29 cellular contexts compared by ENCODE assay signal in the genomic region with DNA sequence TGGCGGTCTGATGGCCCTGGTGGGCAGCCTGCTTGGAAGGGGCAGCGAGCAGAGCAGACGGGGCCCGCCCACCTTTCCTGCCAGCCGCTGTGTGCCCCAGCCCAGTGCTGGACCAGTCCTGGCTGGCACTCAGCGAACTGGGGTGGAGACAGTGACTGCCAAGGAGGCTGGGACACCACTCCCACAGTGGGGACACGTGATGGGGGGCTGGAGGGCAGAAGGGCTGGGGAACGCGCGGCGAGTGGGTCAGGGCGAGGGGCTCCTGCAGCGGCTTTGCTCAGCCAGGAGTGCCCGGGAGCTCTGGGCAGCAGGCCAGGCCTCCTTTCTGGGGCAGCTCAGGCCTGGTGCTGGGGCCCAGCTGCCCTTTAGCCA. TPM values are rescaled to one million over a fixed set of nuclear protein-coding genes. Genes with fewer than 3 reads are reported as not detected.
DNase-seq lines count a peak whose midpoint lies in the region; ATAC-seq and TF ChIP-seq lines count a peak whose summit lies in the region.
"Had no signal": no experiment of that assay in that cellular context is flagged by ENCODE, and none has a peak within 500 bp of the region (broad histone marks: within the 10 kb centered on the region; RNA-seq: fewer than 3 reads in every experiment).

No MANE protein-coding gene starts in this region.

- H3K36me3 ChIP-seq in ascending aorta, result no peaks in the 10 kb centered on the region
- H3K36me3 ChIP-seq: adrenal gland had no signal

- in situ Hi-C loops in G401 (cut with HindIII; ENCODE audit: low sequenced_read_pairs), result no loop called here

- peaks cover 13% of the 10 kb centered on the region for H3K9me3 Mint-ChIP-seq in glutamatergic neuron (ENCODE audit: unreplicated experiment)
- H3K9me3 Mint-ChIP-seq: activated naive CD4-positive, alpha-beta T cell treated with anti-CD3 and anti-CD28 coated beads for 36 hours; activated T-helper 1 cell treated with anti-CD3 and anti-CD28 coated beads, Interleukin-12 subunit alpha, Interleukin-12 subunit beta, Interleukin-2, Interleukin-4 antibody, amounts not matched to agents 30 ng/mL and 10 ng/mL and 1 ng/mL, durations not matched to agents 14 hours and 24 hours and 36 hours; CD4-positive, CD25-positive, alpha-beta regulatory T cell; effector memory CD8-positive, alpha-beta T cell had no signal

- H3K27me3 Mint-ChIP-seq in glutamatergic neuron (ENCODE audit: unreplicated experiment), result peaks cover 14% of the 10 kb centered on the region
- H3K27me3 Mint-ChIP-seq: CD4-positive, CD25-positive, alpha-beta regulatory T cell; progenitor cell of endocrine pancreas had no signal

- no peak overlapping the region for H3K27ac Mint-ChIP-seq in glutamatergic neuron (ENCODE audit: unreplicated experiment)
- H3K27ac Mint-ChIP-seq: activated naive CD4-positive, alpha-beta T cell treated with anti-CD3 and anti-CD28 coated beads for 36 hours; activated T-helper 1 cell treated with anti-CD3 and anti-CD28 coated beads, Interleukin-12 subunit alpha, Interleukin-12 subunit beta, Interleukin-2, Interleukin-4 antibody, amounts not matched to agents 30 ng/mL and 10 ng/mL and 1 ng/mL, durations not matched to agents 14 hours and 24 hours and 36 hours; CD4-positive, CD25-positive, alpha-beta regulatory T cell; effector memory CD8-positive, alpha-beta T cell; progenitor cell of endocrine pancreas had no signal

- H3K4me3 Mint-ChIP-seq in glutamatergic neuron (ENCODE audit: unreplicated experiment), result no peak overlapping the region
- H3K4me3 Mint-ChIP-seq: activated naive CD4-positive, alpha-beta T cell treated with anti-CD3 and anti-CD28 coated beads for 36 hours; activated T-helper 1 cell treated with anti-CD3 and anti-CD28 coated beads, Interleukin-12 subunit alpha, Interleukin-12 subunit beta, Interleukin-2, Interleukin-4 antibody, amounts not matched to agents 30 ng/mL and 10 ng/mL and 1 ng/mL, durations not matched to agents 14 hours and 24 hours and 36 hours; CD4-positive, CD25-positive, alpha-beta regulatory T cell; effector memory CD8-positive, alpha-beta T cell had no signal

- H3K36me3 Mint-ChIP-seq in glutamatergic neuron (ENCODE audit: unreplicated experiment), result no peaks in the 10 kb centered on the region
- H3K36me3 Mint-ChIP-seq: CD4-positive, CD25-positive, alpha-beta regulatory T cell had no signal

- ATAC-seq in GM21526 (IDR thresholded peaks at IDR 0.05; ENCODE audit: low FRiP score, unreplicated experiment) (no peak), HG03196 (IDR thresholded peaks at IDR 0.05; ENCODE audit: unreplicated experiment) (no peak)
- ATAC-seq: effector memory CD8-positive, alpha-beta T cell; foreskin keratinocyte; left colon; PC-3 had no signal

- H3K27ac ChIP-seq in ascending aorta (peak overlapping the region; percentile 0 to 11), temporal lobe (ENCODE audit: low read depth, low read length) (peak overlapping the region; percentile 69)
- H3K27ac ChIP-seq: coronary artery, foreskin keratinocyte, WERI-Rb-1 had no signal

- intact Hi-C loops in ascending aorta (cut with DNase I), result no loop called here

- H3K9me3 ChIP-seq in ascending aorta, result no peaks in the 10 kb centered on the region
- H3K9me3 ChIP-seq: adrenal gland had no signal

- H3K4me1 Mint-ChIP-seq in glutamatergic neuron (ENCODE audit: low read depth, unreplicated experiment), result peaks cover 39% of the 10 kb centered on the region
- H3K4me1 Mint-ChIP-seq: CD4-positive, CD25-positive, alpha-beta regulatory T cell had no signal

- DNase-seq in G401 (ENCODE audit: low spot score) (peak; percentile 53), ascending aorta (ENCODE audit: low spot score in 2 of 2) (no peak), glutamatergic neuron (peak; percentile 16), mucosa of gallbladder (ENCODE audit: low spot score) (no peak)
- DNase-seq: activated CD4-positive, alpha-beta T cell treated with anti-CD3 and anti-CD28 coated beads, Interleukin-2, amount 50 U/mL, for 1 hour; activated naive CD4-positive, alpha-beta T cell treated with anti-CD3 and anti-CD28 coated beads for 36 hours; adrenal gland; CD4-positive, CD25-positive, alpha-beta regulatory T cell; effector memory CD8-positive, alpha-beta T cell; erythroblast; foreskin keratinocyte; left colon; mesendoderm; NCI-H1092 treated with DMSO at 0.1 percent for 48 hours; NCI-H187 treated with DMSO at 0.1 percent for 48 hours; NCI-H524 treated with DMSO at 0.1 percent for 48 hours; PC-3; Right ventricle myocardium superior; stimulated activated naive CD4-positive, alpha-beta T cell treated with Interleukin-2 at 50 U/mL for 16 hours; SW 1271; T-helper 9 cell; trophoblast cell; WERI-Rb-1 had no signal

- H3K4me1 ChIP-seq in ascending aorta, result peaks cover 6 to 68% of the 10 kb centered on the region in 2 donors

- H3K27me3 ChIP-seq in ascending aorta, result no peaks in the 10 kb centered on the region
- H3K27me3 ChIP-seq: adrenal gland, foreskin keratinocyte had no signal

- H3K4me3 ChIP-seq in ascending aorta, result no peak overlapping the region
- H3K4me3 ChIP-seq: adrenal gland, coronary artery had no signal

- no peak for TF ChIP-seq CTCF in ascending aorta (IDR thresholded peaks at IDR 0.05)
- TF ChIP-seq CTCF in glutamatergic neuron (IDR thresholded peaks at IDR 0.05; ENCODE audit: partially characterized antibody, unreplicated experiment), result no peak

RNA-seq across cellular contexts. Expression of a gene that starts 19.5 kb away (rescaled TPM):
- total RNA-seq in G401 (2014; rRNA removed; shearing (Covaris generic)), result 36.4 and 44.9 TPM in 2 replicates
- total RNA-seq in ascending aorta (34.7 TPM), glutamatergic neuron (ENCODE audit: unreplicated experiment) (312 TPM), temporal lobe (138 TPM), mucosa of gallbladder (50.3 TPM)

Comparison
In these comparisons a context has a peak if more than half of its experiments do, and no peak if none do; other contexts are left out.
1. DNase-seq: peak in G401 (single experiment) and glutamatergic neuron (single experiment); none in ascending aorta (0 of 2) and mucosa of gallbladder (single experiment).